18 cellular contexts compared by ENCODE assay signal in the genomic region with DNA sequence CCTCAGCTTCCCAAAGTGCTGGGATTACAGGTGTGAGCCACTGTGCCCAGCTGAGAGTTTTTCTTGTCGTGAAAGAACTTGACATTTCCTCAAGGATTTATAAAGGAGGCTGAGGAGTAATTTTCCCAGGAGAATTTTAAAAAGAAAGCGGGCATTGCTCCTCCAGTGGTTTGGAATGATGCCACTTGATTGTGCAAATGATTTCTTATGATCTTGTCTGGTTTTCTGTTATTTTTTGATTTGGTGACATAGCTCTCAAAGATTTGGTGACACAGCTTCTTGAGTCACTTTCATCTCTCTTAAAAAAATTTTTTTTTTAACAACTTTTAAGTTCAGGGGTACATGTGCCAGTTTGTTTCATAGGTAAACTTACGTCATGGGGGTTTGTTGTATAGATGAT. TPM values are rescaled to one million over a fixed set of nuclear protein-coding genes. Genes with fewer than 3 reads are reported as not detected.
DNase-seq lines count a peak whose midpoint lies in the region; ATAC-seq and TF ChIP-seq lines count a peak whose summit lies in the region.
"Had no signal": no experiment of that assay in that cellular context is flagged by ENCODE, and none has a peak within 500 bp of the region (broad histone marks: within the 10 kb centered on the region; RNA-seq: fewer than 3 reads in every experiment).

No MANE protein-coding gene starts in this region.

- no peaks in the 10 kb centered on the region for H3K9me2 ChIP-seq in GM23338 (ENCODE audit: insufficient read depth)

- H3K27me3 Mint-ChIP-seq in activated T-cell treated with anti-CD3 and anti-CD28 coated beads, Interleukin-2, amount 50 U/mL, for 72 hours (ENCODE audit: low read depth) = no peaks in the 10 kb centered on the region
- H3K27me3 Mint-ChIP-seq in T-helper 17 cell (no peaks in the 10 kb centered on the region), GM23338 (ENCODE audit: insufficient read depth, low read depth, poor library complexity) (peaks cover 3% of the 10 kb centered on the region)

- H3K4me3 ChIP-seq in fibroblast of mammary gland (ENCODE audit: control insufficient read depth, low read depth, low read length) = no peak overlapping the region
- no peak overlapping the region for H3K4me3 ChIP-seq in tibial artery
- H3K4me3 ChIP-seq in coronary artery = no peak overlapping the region
- no peak overlapping the region for H3K4me3 ChIP-seq in GM23338
- H3K4me3 ChIP-seq: psoas muscle, SK-N-MC had no signal

- no peaks in the 10 kb centered on the region for H3K27me3 ChIP-seq in tibial artery
- no peaks in the 10 kb centered on the region for H3K27me3 ChIP-seq in GM23338 (ENCODE audit: insufficient read depth)

- H3K27ac Mint-ChIP-seq in activated T-cell treated with anti-CD3 and anti-CD28 coated beads, Interleukin-2, amount 50 U/mL, for 72 hours = no peak overlapping the region
- peak overlapping the region; percentile 45 for H3K27ac Mint-ChIP-seq in T-helper 17 cell
- no peak overlapping the region for H3K27ac Mint-ChIP-seq in GM23338
- H3K27ac Mint-ChIP-seq: activated naive CD4-positive, alpha-beta T cell treated with anti-CD3 and anti-CD28 coated beads for 36 hours had no signal

- no peak overlapping the region for H2AFZ ChIP-seq in GM23338

- peaks cover 0 to 45% (median 19%) of the 10 kb centered on the region in 4 donors for H3K4me1 ChIP-seq in tibial artery
- H3K4me1 ChIP-seq in GM23338 (ENCODE audit: insufficient read depth) = peaks cover 16% of the 10 kb centered on the region

- peaks cover 12 to 15% of the 10 kb centered on the region in 2 donors for H3K36me3 Mint-ChIP-seq in activated T-cell treated with anti-CD3 and anti-CD28 coated beads, Interleukin-2, amount 50 U/mL, for 72 hours (ENCODE audit: insufficient read depth in 2 of 2)
- peaks cover 5% of the 10 kb centered on the region for H3K36me3 Mint-ChIP-seq in T-helper 17 cell (ENCODE audit: low read depth)
- H3K36me3 Mint-ChIP-seq in GM23338 (ENCODE audit: low read depth) = 0 out of 3 replicates have a peak, but pooled peaks cover 6% of the 10 kb centered on the region

- no peak overlapping the region for H3K4me2 ChIP-seq in GM23338
- H3K4me2 ChIP-seq: KMS-11 had no signal

- no peak for TF ChIP-seq CTCF in fibroblast of mammary gland (conservative IDR thresholded peaks at IDR 0.05; ENCODE audit: control insufficient read depth, insufficient read depth, low read depth, low read length)
- TF ChIP-seq CTCF in tibial artery (IDR thresholded peaks at IDR 0.05) = no peak
- no peak for TF ChIP-seq CTCF in coronary artery (IDR thresholded peaks at IDR 0.05)
- TF ChIP-seq CTCF in GM23338 (conservative IDR thresholded peaks at IDR 0.05; ENCODE audit: low read depth in 2 of 2) = no peak

- peak overlapping the region; percentile 4 for H3K4me3 Mint-ChIP-seq in activated T-cell treated with anti-CD3 and anti-CD28 coated beads, Interleukin-2, amount 50 U/mL, for 72 hours
- H3K4me3 Mint-ChIP-seq in T-helper 17 cell = no peak overlapping the region
- no peak overlapping the region for H3K4me3 Mint-ChIP-seq in GM23338
- H3K4me3 Mint-ChIP-seq: activated naive CD4-positive, alpha-beta T cell treated with anti-CD3 and anti-CD28 coated beads for 36 hours had no signal

- intact Hi-C loops in tibial artery (cut with DNase I; ENCODE audit: low total_unique reads) = no loop called here

- H3K36me3 ChIP-seq in tibial artery (peaks cover 11 to 12% (median 12%) of the 10 kb centered on the region in 3 donors), GM23338 (ENCODE audit: insufficient read depth) (peaks cover 3% of the 10 kb centered on the region; the same call in 1 of the 2 replicates)

- peaks cover 65% of the 10 kb centered on the region for H3K4me1 Mint-ChIP-seq in activated T-cell treated with anti-CD3 and anti-CD28 coated beads, Interleukin-2, amount 50 U/mL, for 72 hours (ENCODE audit: low read depth)
- H3K4me1 Mint-ChIP-seq in T-helper 17 cell = peaks cover 22% of the 10 kb centered on the region
- H3K4me1 Mint-ChIP-seq in GM23338 = peaks cover 17% of the 10 kb centered on the region

- H4K20me1 ChIP-seq in GM23338 (replicated peaks; ENCODE audit: insufficient read depth) = no peaks in the 10 kb centered on the region

- no peak for DNase-seq in activated T-cell treated with anti-CD3 and anti-CD28 coated beads, Interleukin-2, amount 50 U/mL, for 72 hours
- no peak for DNase-seq in activated T-cell treated with anti-CD3 and anti-CD28 coated beads, Interleukin-2, amount 50 U/mL, for 48 hours
- DNase-seq in T-helper 17 cell (no peak), fibroblast of mammary gland (ENCODE audit: low read depth) (peak; percentile 80), tibial artery (no peak), coronary artery (ENCODE audit: low spot score) (no peak), GM23338 (ENCODE audit: low spot score) (no peak), cerebellum (ENCODE audit: low spot score) (no peak)
- DNase-seq: activated naive CD4-positive, alpha-beta T cell treated with anti-CD3 and anti-CD28 coated beads for 36 hours; caudate nucleus; DMS 273 treated with DMSO at 0.1 percent for 48 hours; head of caudate nucleus; kidney glomerular epithelial cell; NCI-H446 treated with DMSO at 0.1 percent for 48 hours; psoas muscle; stimulated activated CD4-positive, alpha-beta T cell treated with anti-CD3 and anti-CD28 coated beads, Interleukin-15, amount 100 ng/mL, for 24 hours had no signal

- no peak for ATAC-seq in activated T-cell treated with anti-CD3 and anti-CD28 coated beads, Interleukin-2, amount 50 U/mL, for 72 hours (replicated peaks in 1 of 2)
- ATAC-seq in T-helper 17 cell (no peak), GM23338 (no peak)
- ATAC-seq: psoas muscle had no signal

- H3K9me3 ChIP-seq in T-helper 17 cell (ENCODE audit: control insufficient read depth, low read length, poor library complexity, severe bottlenecking) (no peaks in the 10 kb centered on the region), tibial artery (no peaks in the 10 kb centered on the region)
- H3K9me3 ChIP-seq: psoas muscle had no signal

- no peaks in the 10 kb centered on the region for H3F3A ChIP-seq in GM23338 (replicated peaks; ENCODE audit: low read depth)

- peaks cover 6% of the 10 kb centered on the region; the same call in 1 of the 2 replicates for H3K79me2 ChIP-seq in GM23338 (replicated peaks; ENCODE audit: insufficient read depth)

- no peaks in the 10 kb centered on the region for H3K9me3 Mint-ChIP-seq in activated T-cell treated with anti-CD3 and anti-CD28 coated beads, Interleukin-2, amount 50 U/mL, for 72 hours
- H3K9me3 Mint-ChIP-seq in GM23338 = no peaks in the 10 kb centered on the region
- H3K9me3 Mint-ChIP-seq: activated naive CD4-positive, alpha-beta T cell treated with anti-CD3 and anti-CD28 coated beads for 36 hours had no signal

- H3K27ac ChIP-seq in tibial artery = peak overlapping the region; percentile 43 to 84
- peak overlapping the region in 1 of 2 donors; percentile 1 for H3K27ac ChIP-seq in coronary artery
- H3K27ac ChIP-seq in GM23338 (ENCODE audit: low read depth) = no peak overlapping the region
- H3K27ac ChIP-seq: KMS-11, psoas muscle, SK-N-MC had no signal

TF ChIP-seq in GM23338, 12 proteins besides CTCF, POLR2A, EP300 and RAD21 (continues in another document):
- TF ChIP-seq EZH2phosphoT487 (IDR thresholded peaks at IDR 0.05; ENCODE audit: unreplicated experiment) = no peak
- TF ChIP-seq, protein P1, sequence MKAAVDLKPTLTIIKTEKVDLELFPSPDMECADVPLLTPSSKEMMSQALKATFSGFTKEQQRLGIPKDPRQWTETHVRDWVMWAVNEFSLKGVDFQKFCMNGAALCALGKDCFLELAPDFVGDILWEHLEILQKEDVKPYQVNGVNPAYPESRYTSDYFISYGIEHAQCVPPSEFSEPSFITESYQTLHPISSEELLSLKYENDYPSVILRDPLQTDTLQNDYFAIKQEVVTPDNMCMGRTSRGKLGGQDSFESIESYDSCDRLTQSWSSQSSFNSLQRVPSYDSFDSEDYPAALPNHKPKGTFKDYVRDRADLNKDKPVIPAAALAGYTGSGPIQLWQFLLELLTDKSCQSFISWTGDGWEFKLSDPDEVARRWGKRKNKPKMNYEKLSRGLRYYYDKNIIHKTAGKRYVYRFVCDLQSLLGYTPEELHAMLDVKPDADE (IDR thresholded peaks at IDR 0.05) = no peak
- no peak for TF ChIP-seq ZNF331 (CRISPR knock-in tag; IDR thresholded peaks at IDR 0.05; ENCODE audit: low read depth)

RNA-seq across cellular contexts. Expression of gene NFKBIZ, which starts 24.6 kb away (rescaled TPM):
- 100 to 1,000 TPM; 116 to 208 TPM for total RNA-seq in activated T-cell treated with anti-CD3 and anti-CD28 coated beads, Interleukin-2, amount 50 U/mL, for 72 hours
- total RNA-seq in T-helper 17 cell = 100 to 1,000 TPM; 682 to 814 TPM
- 13.1 and 18.2 TPM in 2 replicates for total RNA-seq in GM23338 (2014; rRNA removed; shearing (Covaris generic))
- polyA plus RNA-seq in GM23338 (2016; fragmentation: Nextera tagmentation; extraction: Ambion mirVana) = 14.1 TPM in 2 replicates
- 4.0 TPM for total RNA-seq in cerebellum

RNA-seq across cellular contexts. Expression of gene NXPE3, which starts 45.7 kb away (rescaled TPM):
- total RNA-seq in activated T-cell treated with anti-CD3 and anti-CD28 coated beads, Interleukin-2, amount 50 U/mL, for 72 hours = 10 to 100 TPM; 22.7 to 25.0 TPM
- total RNA-seq in T-helper 17 cell (10 to 100 TPM; 30.6 to 31.7 TPM), cerebellum (12.3 TPM)
- 20.8 and 26.5 TPM in 2 replicates for total RNA-seq in GM23338 (2014; rRNA removed; shearing (Covaris generic))
- polyA plus RNA-seq in GM23338 (2016; fragmentation: Nextera tagmentation; extraction: Ambion mirVana) = 11.7 and 13.3 TPM in 2 replicates

Comparison
In these comparisons a context has a peak if more than half of its experiments do, and no peak if none do; other contexts are left out.
1. H3K4me3 Mint-ChIP-seq: peak in activated T-cell treated with anti-CD3 and anti-CD28 coated beads, Interleukin-2, amount 50 U/mL, for 72 hours (2 of 2); none in T-helper 17 cell (single experiment) and GM23338 (single experiment).